11 cellular contexts compared by ENCODE assay signal in the genomic region with DNA sequence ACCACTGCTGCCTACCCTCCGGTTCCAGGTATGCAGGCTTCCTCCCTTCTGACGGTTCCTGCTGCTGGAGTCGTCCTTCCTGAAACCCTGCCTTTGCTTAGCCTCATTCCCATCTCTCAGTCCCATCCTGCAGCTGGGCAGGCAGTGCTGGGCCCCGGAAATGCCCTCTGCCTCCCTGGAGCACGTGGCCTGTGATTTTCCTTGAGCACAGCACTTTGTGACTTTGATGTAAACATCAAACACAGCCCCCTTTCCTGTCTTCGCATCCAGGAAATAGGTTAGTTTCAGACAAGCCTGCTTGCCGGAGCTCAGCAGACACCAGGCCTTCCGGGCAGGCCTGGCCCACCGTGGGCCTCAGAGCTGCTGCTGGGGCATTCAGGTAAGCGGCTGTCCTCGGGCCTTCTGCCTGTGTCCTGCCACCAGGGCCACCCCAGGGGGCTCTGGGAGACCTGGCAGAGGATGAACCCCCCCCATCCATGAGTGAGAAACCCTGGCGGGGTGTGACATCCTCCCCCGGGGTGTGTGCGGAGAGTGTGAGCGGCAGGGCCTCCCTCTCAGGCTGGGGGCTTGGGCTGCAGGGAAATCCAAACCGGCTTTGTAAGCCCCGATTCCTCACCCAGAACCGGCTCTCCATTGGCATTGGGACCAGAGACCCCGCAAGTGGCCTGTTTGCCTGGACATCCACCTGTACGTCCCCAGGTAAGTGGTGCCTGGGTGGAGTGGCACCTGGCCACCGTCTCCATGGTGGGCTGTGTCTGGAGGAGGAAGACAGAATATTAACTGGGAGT. TPM values are rescaled to one million over a fixed set of nuclear protein-coding genes. Genes with fewer than 3 reads are reported as not detected.
A peak's percentile ranks its signal among the peaks of the same experiment; 100 is the strongest.
DNase-seq lines count a peak whose midpoint lies in the region; ATAC-seq, FAIRE-seq and TF ChIP-seq lines count a peak whose summit lies in the region.
"Had no signal": no experiment of that assay in that cellular context is flagged by ENCODE, and none has a peak within 500 bp of the region (broad histone marks: within the 10 kb centered on the region; RNA-seq: fewer than 3 reads in every experiment).

ZAP70 (plus strand) TSS at position 281 of the 788 bp plus-strand sequence. CDS start 10,461 bp downstream, outside the sequence.

- DNase-seq in CD4-positive, CD25-positive, alpha-beta regulatory T cell: peak; percentile 56 to 91 (median 75)
- peak; percentile 5 for DNase-seq in WERI-Rb-1
- DNase-seq in activated naive CD8-positive, alpha-beta T cell treated with anti-CD3 and anti-CD28 coated beads, Interleukin-2, amount 10 ng/mL, durations not matched to agents 7 days and 5 days: peak; percentile 78
- DNase-seq in progenitor cell of endocrine pancreas (ENCODE audit: low spot score, unreplicated experiment): no peak
- no peak for DNase-seq in frontal cortex (ENCODE audit: low spot score in 2 of 2)
- no peak for DNase-seq in coronary artery (ENCODE audit: low spot score)
- no peak for DNase-seq in NCI-H2081 treated with DMSO at 0.1 percent for 48 hours (lab: John Stamatoyannopoulos, UW)
- DNase-seq: AML-193 had no signal

- no peaks in the 10 kb centered on the region for H3K36me3 ChIP-seq in CD4-positive, CD25-positive, alpha-beta regulatory T cell (ENCODE audit: control insufficient read depth, insufficient read depth, low read length)
- H3K36me3 ChIP-seq in WERI-Rb-1: no peaks in the 10 kb centered on the region
- H3K36me3 ChIP-seq: cardiac muscle cell had no signal

- POLR2A ChIA-PET in activated naive CD8-positive, alpha-beta T cell treated with anti-CD3 and anti-CD28 coated beads, Interleukin-2, amount 10 ng/mL, durations not matched to agents 7 days and 5 days (lab: Charles Lee): interaction anchor here (0.6 to 5.0 kb wide), 10 partner anchors 9 to 1427 kb away, joined by 3 to 60 read pairs (median 6); partner anchors contain the start of genes ACTR1B, ANKRD36B and COX5B

- H3K4me3 Mint-ChIP-seq in CD4-positive, CD25-positive, alpha-beta regulatory T cell: peak within 1 kb of the TSS; percentile 92 to 99 (median 96)
- peak within 1 kb of the TSS; percentile 98 for H3K4me3 Mint-ChIP-seq in activated naive CD8-positive, alpha-beta T cell treated with anti-CD3 and anti-CD28 coated beads, Interleukin-2, amount 10 ng/mL, durations not matched to agents 7 days and 5 days
- peak within 1 kb of the TSS; percentile 34 for H3K4me3 Mint-ChIP-seq in progenitor cell of endocrine pancreas (ENCODE audit: low read depth)

- H3K27ac Mint-ChIP-seq in CD4-positive, CD25-positive, alpha-beta regulatory T cell: peak within 1 kb of the TSS; percentile 100
- H3K27ac Mint-ChIP-seq in activated naive CD8-positive, alpha-beta T cell treated with anti-CD3 and anti-CD28 coated beads, Interleukin-2, amount 10 ng/mL, durations not matched to agents 7 days and 5 days: peak within 1 kb of the TSS; percentile 100
- H3K27ac Mint-ChIP-seq in progenitor cell of endocrine pancreas: peak within 1 kb of the TSS; percentile 86

- no peaks in the 10 kb centered on the region for H3K27me3 Mint-ChIP-seq in CD4-positive, CD25-positive, alpha-beta regulatory T cell
- no peaks in the 10 kb centered on the region for H3K27me3 Mint-ChIP-seq in activated naive CD8-positive, alpha-beta T cell treated with anti-CD3 and anti-CD28 coated beads, Interleukin-2, amount 10 ng/mL, durations not matched to agents 7 days and 5 days
- H3K27me3 Mint-ChIP-seq in progenitor cell of endocrine pancreas: no peaks in the 10 kb centered on the region

- peak; percentile 75 to 78 for ATAC-seq in CD4-positive, CD25-positive, alpha-beta regulatory T cell (ENCODE audit: low read depth in 2 of 2)
- ATAC-seq in activated naive CD8-positive, alpha-beta T cell treated with anti-CD3 and anti-CD28 coated beads, Interleukin-2, amount 10 ng/mL, durations not matched to agents 7 days and 5 days (ENCODE audit: low read depth): peak; percentile 73
- ATAC-seq in HG02798 (IDR thresholded peaks at IDR 0.05; ENCODE audit: poor library complexity, unreplicated experiment): no peak

- no peaks in the 10 kb centered on the region for H3K9me3 ChIP-seq in CD4-positive, CD25-positive, alpha-beta regulatory T cell (ENCODE audit: control insufficient read depth in 2 of 2, low read length in 2 of 2)
- H3K9me3 ChIP-seq in WERI-Rb-1 (ENCODE audit: severe bottlenecking): no peaks in the 10 kb centered on the region

- H3K4me1 Mint-ChIP-seq in CD4-positive, CD25-positive, alpha-beta regulatory T cell: peaks cover 14 to 83% (median 56%) of the 10 kb centered on the region in 4 donors
- peaks cover 58% of the 10 kb centered on the region for H3K4me1 Mint-ChIP-seq in activated naive CD8-positive, alpha-beta T cell treated with anti-CD3 and anti-CD28 coated beads, Interleukin-2, amount 10 ng/mL, durations not matched to agents 7 days and 5 days
- H3K4me1 Mint-ChIP-seq in progenitor cell of endocrine pancreas (ENCODE audit: low read depth): peaks cover 38% of the 10 kb centered on the region

- peak within 1 kb of the TSS; percentile 93 for H3K4me3 ChIP-seq in CD4-positive, CD25-positive, alpha-beta regulatory T cell (ENCODE audit: low read depth, low read length)
- no peak within 1 kb of the TSS for H3K4me3 ChIP-seq in WERI-Rb-1 (ENCODE audit: low read depth, low read length)
- H3K4me3 ChIP-seq in coronary artery: no peak within 1 kb of the TSS
- H3K4me3 ChIP-seq: cardiac muscle cell, lung had no signal

- H3K9me3 Mint-ChIP-seq in CD4-positive, CD25-positive, alpha-beta regulatory T cell: no peaks in the 10 kb centered on the region
- no peaks in the 10 kb centered on the region for H3K9me3 Mint-ChIP-seq in activated naive CD8-positive, alpha-beta T cell treated with anti-CD3 and anti-CD28 coated beads, Interleukin-2, amount 10 ng/mL, durations not matched to agents 7 days and 5 days
- H3K9me3 Mint-ChIP-seq in progenitor cell of endocrine pancreas (ENCODE audit: low read depth): no peaks in the 10 kb centered on the region

- H3K27me3 ChIP-seq in CD4-positive, CD25-positive, alpha-beta regulatory T cell (ENCODE audit: control insufficient read depth, insufficient read depth, low read length): no peaks in the 10 kb centered on the region
- H3K27me3 ChIP-seq in WERI-Rb-1 (ENCODE audit: insufficient read depth, low read depth, severe bottlenecking): no peaks in the 10 kb centered on the region
- H3K27me3 ChIP-seq: cardiac muscle cell had no signal

- H3K27ac ChIP-seq in CD4-positive, CD25-positive, alpha-beta regulatory T cell (ENCODE audit: insufficient read depth, low read length, poor library complexity, severe bottlenecking): peak within 1 kb of the TSS; percentile 92
- H3K27ac ChIP-seq in WERI-Rb-1: peak within 1 kb of the TSS; percentile 16; the same call in 1 of the 2 replicates
- H3K27ac ChIP-seq in coronary artery: no peak within 1 kb of the TSS
- H3K27ac ChIP-seq: cardiac muscle cell had no signal

- H3K4me1 ChIP-seq in CD4-positive, CD25-positive, alpha-beta regulatory T cell (ENCODE audit: control insufficient read depth, insufficient read depth, low read length, poor library complexity, severe bottlenecking): peaks cover 77% of the 10 kb centered on the region

- FAIRE-seq in frontal cortex (lab: Jason Lieb, UNC): no peak

- peaks cover 24% of the 10 kb centered on the region for H3K36me3 Mint-ChIP-seq in CD4-positive, CD25-positive, alpha-beta regulatory T cell
- H3K36me3 Mint-ChIP-seq in activated naive CD8-positive, alpha-beta T cell treated with anti-CD3 and anti-CD28 coated beads, Interleukin-2, amount 10 ng/mL, durations not matched to agents 7 days and 5 days: peaks cover 34% of the 10 kb centered on the region
- H3K36me3 Mint-ChIP-seq in progenitor cell of endocrine pancreas (ENCODE audit: insufficient read depth): peaks cover 2% of the 10 kb centered on the region

- no peak for TF ChIP-seq CTCF in WERI-Rb-1 (IDR thresholded peaks at IDR 0.05; ENCODE audit: low read depth, low read length)
- TF ChIP-seq CTCF in progenitor cell of endocrine pancreas (IDR thresholded peaks at IDR 0.05; ENCODE audit: unreplicated experiment): no peak
- no peak for TF ChIP-seq CTCF in coronary artery (IDR thresholded peaks at IDR 0.05)

RNA-seq across cellular contexts. Expression of gene ZAP70, which starts in this region (rescaled TPM):
- total RNA-seq in CD4-positive, CD25-positive, alpha-beta regulatory T cell: 431 TPM
- polyA plus RNA-seq in CD4-positive, CD25-positive, alpha-beta regulatory T cell: 100 to 1,000 TPM; 104 to 144 (median 130) TPM
- 100 to 1,000 TPM; 350 to 367 TPM for total RNA-seq in activated naive CD8-positive, alpha-beta T cell treated with anti-CD3 and anti-CD28 coated beads, Interleukin-2, amount 10 ng/mL, durations not matched to agents 7 days and 5 days
- total RNA-seq in progenitor cell of endocrine pancreas: 2.6 and 3.8 TPM in 2 replicates
- 0.82 TPM for total RNA-seq in frontal cortex

Comparison
In these comparisons a context has a peak if more than half of its experiments do, and no peak if none do; other contexts are left out.
1. RNA of gene ZAP70 (total RNA-seq): 431 TPM in CD4-positive, CD25-positive, alpha-beta regulatory T cell (single experiment) and 350 to 367 TPM in activated naive CD8-positive, alpha-beta T cell treated with anti-CD3 and anti-CD28 coated beads, Interleukin-2, amount 10 ng/mL, durations not matched to agents 7 days and 5 days; 2.6 to 3.8 TPM in progenitor cell of endocrine pancreas and 0.82 TPM in frontal cortex (single experiment); every median in the first group is over 10 times any median in the second.
2. DNase-seq: peak in CD4-positive, CD25-positive, alpha-beta regulatory T cell (3 of 3), WERI-Rb-1 (single experiment) and activated naive CD8-positive, alpha-beta T cell treated with anti-CD3 and anti-CD28 coated beads, Interleukin-2, amount 10 ng/mL, durations not matched to agents 7 days and 5 days (single experiment); none in progenitor cell of endocrine pancreas (single experiment), frontal cortex (0 of 2), coronary artery (single experiment) and NCI-H2081 treated with DMSO at 0.1 percent for 48 hours (single experiment).
3. H3K27ac ChIP-seq: peak in CD4-positive, CD25-positive, alpha-beta regulatory T cell (single experiment) and WERI-Rb-1 (single experiment); none in coronary artery (0 of 2).
4. H3K4me3 Mint-ChIP-seq: peak in every context shown above with its lines; median percentile 98 in activated naive CD8-positive, alpha-beta T cell treated with anti-CD3 and anti-CD28 coated beads, Interleukin-2, amount 10 ng/mL, durations not matched to agents 7 days and 5 days; 96 in CD4-positive, CD25-positive, alpha-beta regulatory T cell; 34 in progenitor cell of endocrine pancreas.
5. Peak in every context shown above with its lines, with median percentiles within 50 percentile points of each other: H3K27ac Mint-ChIP-seq.